Comparison of ENCODE assay signal across 18 cellular contexts in the genomic region with DNA sequence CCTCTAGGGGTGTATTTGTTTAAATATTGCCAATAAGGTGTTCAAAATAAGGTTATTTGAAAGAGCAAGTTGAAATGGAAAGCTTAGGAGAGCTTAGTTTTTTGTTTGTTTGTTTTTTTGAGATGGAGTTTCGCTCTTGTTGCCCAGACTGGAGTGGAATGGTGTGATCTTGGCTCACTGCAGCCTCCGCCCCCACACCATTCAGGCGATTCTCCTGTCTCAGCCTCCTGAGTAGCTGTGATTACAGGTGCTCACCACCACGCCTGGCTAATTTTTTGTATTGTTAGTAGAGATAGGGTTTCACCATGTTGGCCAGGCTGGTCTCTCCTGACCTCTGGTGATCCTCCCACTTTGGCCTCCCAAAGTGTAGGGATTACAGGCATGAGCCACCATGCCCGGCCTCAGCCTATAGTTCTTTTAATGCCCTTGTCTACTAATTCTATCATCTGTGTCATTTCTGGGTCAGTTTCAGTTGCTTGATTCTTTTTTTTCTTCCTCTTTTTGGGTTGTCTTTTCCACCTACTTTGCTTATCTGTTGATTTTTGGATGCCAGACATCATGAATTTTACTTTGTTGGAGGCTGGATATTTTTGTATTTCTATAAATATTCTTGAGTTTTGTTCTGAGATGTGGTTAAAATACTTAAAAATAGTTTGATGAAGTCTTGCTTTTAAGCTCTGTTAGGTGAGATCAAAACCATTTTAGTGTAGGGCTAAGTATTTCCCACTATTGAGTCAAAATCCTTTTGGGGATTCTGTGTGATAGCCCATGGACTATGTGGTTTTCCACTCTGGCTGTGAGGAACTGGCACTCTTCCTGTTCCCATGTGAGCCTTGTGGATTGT. TPM values are rescaled to one million over a fixed set of nuclear protein-coding genes. Genes with fewer than 3 reads are reported as not detected.
DNase-seq lines count a peak whose midpoint lies in the region; ATAC-seq and TF ChIP-seq lines count a peak whose summit lies in the region.
"Had no signal": no experiment of that assay in that cellular context is flagged by ENCODE, and none has a peak within 500 bp of the region (broad histone marks: within the 10 kb centered on the region; RNA-seq: fewer than 3 reads in every experiment).

No MANE protein-coding gene starts in this region.

- peak overlapping the region; percentile 83 for H3K27ac ChIP-seq in SU-DHL-6 (ENCODE audit: low read depth, low read length)
- no peak overlapping the region for H3K27ac ChIP-seq in suprapubic skin
- H3K27ac ChIP-seq: colonic mucosa, sigmoid colon had no signal

- peak overlapping the region; percentile 58 for H3K4me2 ChIP-seq in SU-DHL-6 (ENCODE audit: low read depth, low read length, poor library complexity, severe bottlenecking)

- peak overlapping the region; percentile 0 to 32 (median 27) for H3K27ac Mint-ChIP-seq in IgD-negative memory B cell
- H3K27ac Mint-ChIP-seq in naive B cell = peak overlapping the region in 5 of 6 donors; percentile 8 to 72 (median 45)
- H3K27ac Mint-ChIP-seq: activated naive CD4-positive, alpha-beta T cell treated with anti-CD3 and anti-CD28 coated beads, Interleukin-2, amount 50 U/mL, for 24 hours had no signal

- H3K36me3 ChIP-seq in GM06990 (ENCODE audit: control insufficient read depth, insufficient read depth, low read length) = peaks cover 3% of the 10 kb centered on the region; the same call in 1 of the 2 replicates
- H3K36me3 ChIP-seq in SU-DHL-6 (ENCODE audit: low read length) = no peaks in the 10 kb centered on the region
- H3K36me3 ChIP-seq in suprapubic skin = no peaks in the 10 kb centered on the region
- H3K36me3 ChIP-seq: colonic mucosa, sigmoid colon had no signal

- H3K27me3 ChIP-seq in GM06990 (replicated peaks; ENCODE audit: control insufficient read depth, insufficient read depth, low read length) = no peaks in the 10 kb centered on the region
- no peaks in the 10 kb centered on the region for H3K27me3 ChIP-seq in SU-DHL-6 (ENCODE audit: low read length)
- no peaks in the 10 kb centered on the region for H3K27me3 ChIP-seq in suprapubic skin
- H3K27me3 ChIP-seq: colonic mucosa, sigmoid colon had no signal

- peaks cover 65% of the 10 kb centered on the region for H3K79me2 ChIP-seq in SU-DHL-6 (ENCODE audit: insufficient read depth, low read length)

- peak; percentile 66 to 71 for ATAC-seq in naive B cell (ENCODE audit: low read depth in 2 of 2)
- ATAC-seq in GM18511 (IDR thresholded peaks at IDR 0.05; ENCODE audit: unreplicated experiment) = no peak

- H3K9me3 ChIP-seq in SU-DHL-6 (ENCODE audit: insufficient read depth, low read length) (no peaks in the 10 kb centered on the region), suprapubic skin (no peaks in the 10 kb centered on the region)
- H3K9me3 ChIP-seq: Caco-2, colonic mucosa, sigmoid colon had no signal

- TF ChIP-seq EP300 in suprapubic skin (IDR thresholded peaks at IDR 0.05) = no peak

- H3K4me1 ChIP-seq in suprapubic skin = peaks cover 10% of the 10 kb centered on the region
- H3K4me1 ChIP-seq: Caco-2, colonic mucosa had no signal

- H3K9me3 Mint-ChIP-seq in IgD-negative memory B cell (no peaks in the 10 kb centered on the region), naive B cell (no peaks in the 10 kb centered on the region)
- H3K9me3 Mint-ChIP-seq: activated naive CD4-positive, alpha-beta T cell treated with anti-CD3 and anti-CD28 coated beads, Interleukin-2, amount 50 U/mL, for 24 hours had no signal

- peak; percentile 65 for DNase-seq in GM06990 (ENCODE audit: extremely low read depth, insufficient read length)
- peak; percentile 18 for DNase-seq in naive B cell
- DNase-seq in DMS53 (lab: John Stamatoyannopoulos, UW) = no peak
- DNase-seq in HT-29 (ENCODE audit: low spot score) = no peak
- DNase-seq in suprapubic skin (ENCODE audit: low spot score in 2 of 2) = no peak
- DNase-seq: Caco-2; colonic mucosa; foreskin fibroblast; left cardiac atrium; midbrain; NCI-H1694 treated with DMSO at 0.1 percent for 48 hours; NCI-H345; sigmoid colon; stimulated activated CD4-positive, alpha-beta T cell treated with anti-CD3 and anti-CD28 coated beads, Interleukin-2, amount 100 ng/mL, for 48 hours had no signal

- H3K27me3 Mint-ChIP-seq in IgD-negative memory B cell (no peaks in the 10 kb centered on the region), naive B cell (no peaks in the 10 kb centered on the region)
- H3K27me3 Mint-ChIP-seq: activated naive CD4-positive, alpha-beta T cell treated with anti-CD3 and anti-CD28 coated beads, Interleukin-2, amount 50 U/mL, for 24 hours had no signal

- no peak for TF ChIP-seq POLR2A in suprapubic skin (IDR thresholded peaks at IDR 0.05)

- no peak overlapping the region for H2AFZ ChIP-seq in SU-DHL-6 (ENCODE audit: low read depth, low read length, severe bottlenecking)

- H3K9me2 ChIP-seq in SU-DHL-6 (replicated peaks; ENCODE audit: insufficient read depth, low read length) = no peaks in the 10 kb centered on the region

- 0 out of 2 replicates have a peak overlapping the region, but pooled peaks have one; percentile 16 for H3K9ac ChIP-seq in SU-DHL-6 (ENCODE audit: low read length)

- no peak overlapping the region; the same call in none of the 2 replicates for H3K4me3 ChIP-seq in GM06990 (replicated peaks; ENCODE audit: low read depth, low read length)
- H3K4me3 ChIP-seq in SU-DHL-6 (ENCODE audit: insufficient read depth, low read length, poor library complexity, severe bottlenecking) = peak overlapping the region; percentile 5
- no peak overlapping the region for H3K4me3 ChIP-seq in suprapubic skin
- H3K4me3 ChIP-seq: colonic mucosa, sigmoid colon had no signal

- H3F3A ChIP-seq in SU-DHL-6 (ENCODE audit: insufficient read depth) = peaks cover 29% of the 10 kb centered on the region; the same call in 1 of the 2 replicates

- H3K36me3 Mint-ChIP-seq in IgD-negative memory B cell (peaks cover 4% of the 10 kb centered on the region), naive B cell (no peaks in the 10 kb centered on the region)

- TF ChIP-seq CTCF in GM06990 (IDR thresholded peaks at IDR 0.05; ENCODE audit: insufficient read depth, low read length, poor library complexity, severe bottlenecking) (no peak), SU-DHL-6 (IDR thresholded peaks at IDR 0.05; ENCODE audit: insufficient read depth, low read length, poor library complexity, severe bottlenecking) (no peak), suprapubic skin (IDR thresholded peaks at IDR 0.05) (no peak)

- no peaks in the 10 kb centered on the region for H4K20me1 ChIP-seq in SU-DHL-6 (ENCODE audit: low read depth, low read length)

- peaks cover 26 to 30% (median 30%) of the 10 kb centered on the region in 3 donors for H3K4me1 Mint-ChIP-seq in IgD-negative memory B cell
- peaks cover 24 to 61% (median 49%) of the 10 kb centered on the region in 3 donors for H3K4me1 Mint-ChIP-seq in naive B cell

- peak overlapping the region in 2 of 4 donors; percentile 6 for H3K4me3 Mint-ChIP-seq in IgD-negative memory B cell
- H3K4me3 Mint-ChIP-seq in naive B cell = peak overlapping the region in 4 of 8 donors; percentile 3 to 71 (median 42)
- H3K4me3 Mint-ChIP-seq: activated naive CD4-positive, alpha-beta T cell treated with anti-CD3 and anti-CD28 coated beads, Interleukin-2, amount 50 U/mL, for 24 hours had no signal

- WGBS in suprapubic skin = 76% methylated on average over 5 of the region's 5 CpGs

RNA-seq across cellular contexts. Expression of a gene that starts 18.7 kb away (rescaled TPM):
- polyA plus RNA-seq in IgD-negative memory B cell (1.2 TPM), naive B cell (ENCODE audit: low read depth in 6 of 6) (1 to 10 TPM in 5 of 6 donors, under 1 TPM in 1; 0.78 to 2.6 (median 1.6) TPM)
- total RNA-seq in HT-29 (2014; rRNA removed; shearing (Covaris generic)) = 5.2 and 5.7 TPM in 2 replicates
- total RNA-seq in suprapubic skin = 10 to 100 TPM; 20.6 to 27.7 (median 24.8) TPM

Comparison
In these comparisons a context has a peak if more than half of its experiments do, and no peak if none do; other contexts are left out.
1. DNase-seq: peak in GM06990 (single experiment) and naive B cell (single experiment); none in DMS53 (single experiment), HT-29 (single experiment) and suprapubic skin (0 of 2).